ENCODE assay signal across 8 cellular contexts in genomic region chr3:156676467-156677119, GRCh38. TPM values are rescaled to one million over a fixed set of nuclear protein-coding genes. Genes with fewer than 3 reads are reported as not detected.
A peak's percentile ranks its signal among the peaks of the same experiment; 100 is the strongest.
DNase-seq lines count a peak whose midpoint lies in the region; ATAC-seq and TF ChIP-seq lines count a peak whose summit lies in the region.

No MANE protein-coding gene starts in this region.

- peak overlapping the region; percentile 93 for H3K4me3 Mint-ChIP-seq in activated T-helper 17 cell treated with anti-CD3 and anti-CD28 coated beads, Interleukin-2, amount 50 U/mL, for 72 hours

- peaks cover 75% of the 10 kb centered on the region for H3K36me3 Mint-ChIP-seq in activated T-helper 17 cell treated with anti-CD3 and anti-CD28 coated beads, Interleukin-2, amount 50 U/mL, for 72 hours (ENCODE audit: low read depth)

- no peak for DNase-seq in right atrium auricular region (ENCODE audit: low spot score)
- no peak for DNase-seq in left cardiac atrium
- peak; percentile 13 for DNase-seq in left kidney (ENCODE audit: low read depth, low spot score)
- no peak for DNase-seq in uterus
- DNase-seq in AG08396 (ENCODE audit: low spot score) = no peak

- H3K27me3 Mint-ChIP-seq in activated T-helper 17 cell treated with anti-CD3 and anti-CD28 coated beads, Interleukin-2, amount 50 U/mL, for 72 hours = no peaks in the 10 kb centered on the region

- H3K9me3 ChIP-seq in right atrium auricular region (no peaks in the 10 kb centered on the region), uterus (no peaks in the 10 kb centered on the region)

- no peak for ATAC-seq in left cardiac atrium
- no peak for ATAC-seq in activated T-helper 17 cell treated with anti-CD3 and anti-CD28 coated beads, Interleukin-2, amount 50 U/mL, for 72 hours (replicated peaks)
- no peak for ATAC-seq in GM18517 (IDR thresholded peaks at IDR 0.05; ENCODE audit: unreplicated experiment)
- ATAC-seq in HG03039 (IDR thresholded peaks at IDR 0.05; ENCODE audit: unreplicated experiment) = no peak

- H3K27ac ChIP-seq in right atrium auricular region (peak overlapping the region; percentile 95 to 99), uterus (peak overlapping the region; percentile 33 to 95)

- peaks cover 56% of the 10 kb centered on the region for H3K4me1 Mint-ChIP-seq in activated T-helper 17 cell treated with anti-CD3 and anti-CD28 coated beads, Interleukin-2, amount 50 U/mL, for 72 hours

- H3K4me3 ChIP-seq in right atrium auricular region (peak overlapping the region in 1 of 2 donors; percentile 92), uterus (peak overlapping the region; percentile 87 to 93)

- no peaks in the 10 kb centered on the region for H3K9me3 Mint-ChIP-seq in activated T-helper 17 cell treated with anti-CD3 and anti-CD28 coated beads, Interleukin-2, amount 50 U/mL, for 72 hours

- H3K27me3 ChIP-seq in right atrium auricular region (no peaks in the 10 kb centered on the region), uterus (no peaks in the 10 kb centered on the region)

- H3K27ac Mint-ChIP-seq in activated T-helper 17 cell treated with anti-CD3 and anti-CD28 coated beads, Interleukin-2, amount 50 U/mL, for 72 hours = peak overlapping the region; percentile 97

- intact Hi-C loops in left cardiac atrium (cut with DNase I) (loop anchor here (5.0 to 10.0 kb wide), 3 partner anchors 122 to 406 kb away; partner anchors contain the start of gene SSR3 (in 1 of the 2)), uterus (cut with DNase I; ENCODE audit: low total_unique reads) (loop anchor here (10.0 kb wide), 3 partner anchors 138 to 458 kb away; no protein-coding TSS in a partner anchor)

- no peak for TF ChIP-seq POLR2A in uterus (IDR thresholded peaks at IDR 0.05)

- H3K4me1 ChIP-seq in right atrium auricular region (peaks cover 0 to 60% of the 10 kb centered on the region in 2 donors), uterus (peaks cover 4 to 7% of the 10 kb centered on the region in 2 donors)

- no peak for TF ChIP-seq CTCF in right atrium auricular region (IDR thresholded peaks at IDR 0.05)
- TF ChIP-seq CTCF in uterus (IDR thresholded peaks at IDR 0.05) = no peak

- H3K36me3 ChIP-seq in right atrium auricular region (peaks cover 14% of the 10 kb centered on the region), uterus (no peaks in the 10 kb centered on the region)

RNA-seq across cellular contexts. Expression of gene TIPARP, which starts 2.2 kb away (rescaled TPM):
- total RNA-seq in right atrium auricular region = 10 to 100 TPM; 39.9 to 47.2 TPM
- 10 to 100 TPM; 34.1 to 37.2 TPM for total RNA-seq in left cardiac atrium
- 10 to 100 TPM; 44.4 to 57.3 TPM for total RNA-seq in activated T-helper 17 cell treated with anti-CD3 and anti-CD28 coated beads, Interleukin-2, amount 50 U/mL, for 72 hours
- total RNA-seq in uterus = 10 to 100 TPM; 17.9 to 58.5 (median 52.5) TPM
